ENCODE assay signal across 8 cellular contexts in genomic region chr2:170409164-170409535, GRCh38.
DNase-seq lines count a peak whose midpoint lies in the region; ATAC-seq and TF ChIP-seq lines count a peak whose summit lies in the region.

No MANE protein-coding gene starts in this region.

- no peak overlapping the region for H3K27ac Mint-ChIP-seq in activated CD8-positive, alpha-beta memory T cell treated with anti-CD3 and anti-CD28 coated beads, Interleukin-2, amount 10 ng/mL, durations not matched to agents 7 days and 5 days
- H3K27ac Mint-ChIP-seq in endothelial cell (ENCODE audit: unreplicated experiment): peak overlapping the region; percentile 32
- peak overlapping the region in 2 of 6 donors; percentile 79 to 84 for H3K27ac Mint-ChIP-seq in naive B cell

- H3K9me3 Mint-ChIP-seq in activated CD8-positive, alpha-beta memory T cell treated with anti-CD3 and anti-CD28 coated beads, Interleukin-2, amount 10 ng/mL, durations not matched to agents 7 days and 5 days (ENCODE audit: low read depth): no peaks in the 10 kb centered on the region
- H3K9me3 Mint-ChIP-seq in endothelial cell (ENCODE audit: unreplicated experiment) (no peaks in the 10 kb centered on the region), naive B cell (peaks cover 0 to 5% (median 0%) of the 10 kb centered on the region in 7 donors)

- peaks cover 1% of the 10 kb centered on the region for H3K36me3 Mint-ChIP-seq in activated CD8-positive, alpha-beta memory T cell treated with anti-CD3 and anti-CD28 coated beads, Interleukin-2, amount 10 ng/mL, durations not matched to agents 7 days and 5 days
- H3K36me3 Mint-ChIP-seq in endothelial cell (ENCODE audit: low read depth, unreplicated experiment) (no peaks in the 10 kb centered on the region), naive B cell (no peaks in the 10 kb centered on the region)

- peak; percentile 78 for ATAC-seq in activated CD8-positive, alpha-beta memory T cell treated with anti-CD3 and anti-CD28 coated beads, Interleukin-2, amount 10 ng/mL, durations not matched to agents 7 days and 5 days
- no peak for ATAC-seq in naive B cell (ENCODE audit: low read depth in 2 of 2)
- ATAC-seq in HG03439 (IDR thresholded peaks at IDR 0.05; ENCODE audit: unreplicated experiment): no peak

- CTCF ChIA-PET in activated CD8-positive, alpha-beta memory T cell treated with anti-CD3 and anti-CD28 coated beads, Interleukin-2, amount 10 ng/mL, durations not matched to agents 7 days and 5 days (lab: Charles Lee): interaction anchor here (0.7 to 3.1 kb wide), 40 partner anchors 9 to 464 kb away, joined by 3 to 21 read pairs (median 4); partner anchors contain the start of genes ERICH2 and GAD1

- peaks cover 13% of the 10 kb centered on the region for H3K4me1 Mint-ChIP-seq in activated CD8-positive, alpha-beta memory T cell treated with anti-CD3 and anti-CD28 coated beads, Interleukin-2, amount 10 ng/mL, durations not matched to agents 7 days and 5 days
- peaks cover 40% of the 10 kb centered on the region for H3K4me1 Mint-ChIP-seq in endothelial cell (ENCODE audit: unreplicated experiment)
- peaks cover 14 to 18% (median 16%) of the 10 kb centered on the region in 3 donors for H3K4me1 Mint-ChIP-seq in naive B cell

- peak; percentile 67 for DNase-seq in CMK (ENCODE audit: low read depth)
- peak; percentile 15 for DNase-seq in HS-27A (ENCODE audit: low read depth)
- DNase-seq in NOMO-1 treated with DMSO at 0.1 percent for 48 hours (lab: John Stamatoyannopoulos, UW; ENCODE audit: unreplicated experiment): peak; percentile 80
- DNase-seq in activated CD8-positive, alpha-beta memory T cell treated with anti-CD3 and anti-CD28 coated beads, Interleukin-2, amount 10 ng/mL, durations not matched to agents 7 days and 5 days: peak; percentile 82
- peak; percentile 73 for DNase-seq in endothelial cell (ENCODE audit: low spot score)
- peak; percentile 26 for DNase-seq in naive B cell
- DNase-seq in stimulated activated CD8-positive, alpha-beta memory T cell treated with anti-CD3 and anti-CD28 coated beads, Interleukin-7, amount 100 ng/mL, for 24 hours (ENCODE audit: low read depth): peak; percentile 56

- peaks cover 9% of the 10 kb centered on the region for H3K27me3 Mint-ChIP-seq in activated CD8-positive, alpha-beta memory T cell treated with anti-CD3 and anti-CD28 coated beads, Interleukin-2, amount 10 ng/mL, durations not matched to agents 7 days and 5 days
- H3K27me3 Mint-ChIP-seq in endothelial cell (ENCODE audit: unreplicated experiment): peaks cover 1% of the 10 kb centered on the region
- H3K27me3 Mint-ChIP-seq in naive B cell: peaks cover 29 to 56% (median 39%) of the 10 kb centered on the region in 3 donors

- peak; percentile 98 for TF ChIP-seq CTCF in endothelial cell (IDR thresholded peaks at IDR 0.05; ENCODE audit: unreplicated experiment)

- H3K4me3 Mint-ChIP-seq in activated CD8-positive, alpha-beta memory T cell treated with anti-CD3 and anti-CD28 coated beads, Interleukin-2, amount 10 ng/mL, durations not matched to agents 7 days and 5 days: peak overlapping the region; percentile 47
- H3K4me3 Mint-ChIP-seq in endothelial cell (ENCODE audit: unreplicated experiment) (peak overlapping the region; percentile 25), naive B cell (peak overlapping the region in 6 of 8 donors; percentile 18 to 77 (median 42))

Comparison
In these comparisons a context has a peak if more than half of its experiments do, and no peak if none do; other contexts are left out.
1. DNase-seq: peak in every context shown above with its lines; median percentile 82 in activated CD8-positive, alpha-beta memory T cell treated with anti-CD3 and anti-CD28 coated beads, Interleukin-2, amount 10 ng/mL, durations not matched to agents 7 days and 5 days; 80 in NOMO-1 treated with DMSO at 0.1 percent for 48 hours; 73 in endothelial cell; 67 in CMK; 56 in stimulated activated CD8-positive, alpha-beta memory T cell treated with anti-CD3 and anti-CD28 coated beads, Interleukin-7, amount 100 ng/mL, for 24 hours; 26 in naive B cell; 15 in HS-27A.